ENCODE assay signal across 14 cellular contexts in genomic region chr9:126788046-126788445, GRCh38. TPM values are rescaled to one million over a fixed set of nuclear protein-coding genes. Genes with fewer than 3 reads are reported as not detected.
DNase-seq lines count a peak whose midpoint lies in the region; ATAC-seq, FAIRE-seq and TF ChIP-seq lines count a peak whose summit lies in the region.
"Had no signal": no experiment of that assay in that cellular context is flagged by ENCODE, and none has a peak within 500 bp of the region (broad histone marks: within the 10 kb centered on the region; RNA-seq: fewer than 3 reads in every experiment).

No MANE protein-coding gene starts in this region.

- H3K9me3 ChIP-seq in SK-N-SH, result no peaks in the 10 kb centered on the region
- H3K9me3 ChIP-seq in keratinocyte (ENCODE audit: control insufficient read depth, low read depth, low read length), result no peaks in the 10 kb centered on the region

- H2AFZ ChIP-seq in SK-N-SH (ENCODE audit: low read depth) (no peak overlapping the region), keratinocyte (ENCODE audit: control insufficient read depth, low read length) (no peak overlapping the region)

- H3K4me2 ChIP-seq in SK-N-SH (no peak overlapping the region), keratinocyte (ENCODE audit: control insufficient read depth, extremely low read depth, insufficient read depth, low read depth, low read length) (no peak overlapping the region)
- H3K4me2 ChIP-seq: GM23338 had no signal

- TF ChIP-seq CTCF in SK-N-SH (IDR thresholded peaks at IDR 0.05) (no peak), keratinocyte (optimal IDR thresholded peaks at IDR 0.05 in 1 of 3, IDR thresholded peaks at IDR 0.05 in 1 of 3, conservative IDR thresholded peaks at IDR 0.05 in 1 of 3; ENCODE audit: extremely low read depth in 1 of 3, insufficient read depth in 2 of 3, low read length in 3 of 3) (no peak)

- peaks cover 0 to 2% of the 10 kb centered on the region in 2 experiments; a peak in 1 of 4 replicates for H3K4me1 ChIP-seq in SK-N-SH (ENCODE audit: control insufficient read depth in 1 of 2, insufficient read depth in 2 of 2, low read depth in 1 of 2, low read length in 1 of 2)
- peaks cover 31% of the 10 kb centered on the region for H3K4me1 ChIP-seq in keratinocyte (ENCODE audit: control insufficient read depth, extremely low read depth, insufficient read depth, low read length)

- no peaks in the 10 kb centered on the region for H4K20me1 ChIP-seq in SK-N-SH (ENCODE audit: insufficient read depth)
- H4K20me1 ChIP-seq in keratinocyte (ENCODE audit: control insufficient read depth, extremely low read depth, insufficient read depth, low read length), result no peaks in the 10 kb centered on the region

- H3K9ac ChIP-seq in SK-N-SH, result no peak overlapping the region
- no peak overlapping the region for H3K9ac ChIP-seq in keratinocyte (ENCODE audit: control insufficient read depth, extremely low read depth, insufficient read depth, low read length)

- no peaks in the 10 kb centered on the region for H3K9me1 ChIP-seq in keratinocyte (ENCODE audit: control insufficient read depth, extremely low read depth, insufficient read depth, low read length)

- no peak for ATAC-seq in HG03354 (IDR thresholded peaks at IDR 0.05; ENCODE audit: poor library complexity, severe bottlenecking, unreplicated experiment)
- ATAC-seq: GM23338 had no signal

- no peaks in the 10 kb centered on the region for H3K27me3 ChIP-seq in SK-N-SH (ENCODE audit: insufficient read depth)
- no peaks in the 10 kb centered on the region for H3K27me3 ChIP-seq in keratinocyte (ENCODE audit: control insufficient read depth, extremely low read depth, insufficient read depth, low read length)

- no peaks in the 10 kb centered on the region for H3F3A ChIP-seq in SK-N-SH (replicated peaks; ENCODE audit: insufficient read depth)

- H3K4me3 ChIP-seq in SK-N-SH (ENCODE audit: low read depth in 2 of 2, low read length in 1 of 2), result no peak overlapping the region
- no peak overlapping the region for H3K4me3 ChIP-seq in keratinocyte (ENCODE audit: control insufficient read depth in 2 of 3, extremely low read depth in 1 of 3, insufficient read depth in 2 of 3, low read depth in 1 of 3, low read length in 3 of 3)
- H3K4me3 ChIP-seq: GM23338 had no signal

- no peaks in the 10 kb centered on the region for H3K79me2 ChIP-seq in SK-N-SH (ENCODE audit: insufficient read depth)
- H3K79me2 ChIP-seq in keratinocyte (ENCODE audit: control insufficient read depth, insufficient read depth, low read length), result no peaks in the 10 kb centered on the region

- H3K27ac ChIP-seq in SK-N-SH (ENCODE audit: low read depth in 2 of 2, low read length in 1 of 2) (peak overlapping the region in 1 of 2 experiments; percentile 60; a peak in 1 of 4 replicates), epithelial cell of prostate (peak overlapping the region; percentile 68), keratinocyte (ENCODE audit: control insufficient read depth, insufficient read depth, low read length) (peak overlapping the region; percentile 84)

- dilution Hi-C loops in keratinocyte (cut with MboI; ENCODE audit: extremely low pct_ligation_motif_present, low sequenced_read_pairs), result no loop called here

- POLR2A ChIA-PET in SK-N-SH (lab: Yijun Ruan, JAX), result no interaction called here

- H3K9me2 ChIP-seq in SK-N-SH, result no peaks in the 10 kb centered on the region

- CTCF ChIA-PET in SK-N-SH (lab: Yijun Ruan, JAX), result interaction anchor here (1.6 to 5.6 kb wide), 3 partner anchors 82 to 98 kb away, joined by 4 to 38 read pairs (median 8); no protein-coding TSS in a partner anchor

- WGBS in SK-N-SH (ENCODE audit: low lambda C conversion rate), result 6% methylated on average over 2 of the region's 2 CpGs

- FAIRE-seq in keratinocyte (lab: Jason Lieb, UNC) (no peak), urothelium cell line (lab: Jason Lieb, UNC) (no peak)
- FAIRE-seq: A204.1, GM19239 had no signal

- H3K36me3 ChIP-seq in SK-N-SH (replicated peaks in 1 of 2; ENCODE audit: control insufficient read depth in 1 of 2, insufficient read depth in 2 of 2, low read length in 1 of 2), result no peaks in the 10 kb centered on the region
- H3K36me3 ChIP-seq in keratinocyte (ENCODE audit: control insufficient read depth in 2 of 2, extremely low read depth in 1 of 2, insufficient read depth in 2 of 2, low read length in 2 of 2), result no peaks in the 10 kb centered on the region

- no peak for TF ChIP-seq EP300 in SK-N-SH (IDR thresholded peaks at IDR 0.05; ENCODE audit: borderline replicate concordance in 1 of 2, low read depth in 1 of 2, low read length in 1 of 2)

- TF ChIP-seq RAD21 in SK-N-SH (IDR thresholded peaks at IDR 0.05; ENCODE audit: low read length), result no peak

- DNase-seq in HCEC 1CT (peak; percentile 14), SK-N-SH (no peak), epithelial cell of prostate (ENCODE audit: low read depth, low spot score) (no peak), keratinocyte (ENCODE audit: low read depth, low spot score) (no peak), pons (ENCODE audit: low spot score) (no peak), urothelium cell line (ENCODE audit: low spot score) (no peak), retina (no peak)
- DNase-seq: COR-L47, NCI-H345, SIG-M5 had no signal

TF ChIP-seq in SK-N-SH, 30 proteins besides CTCF, POLR2A, EP300 and RAD21:
- TF ChIP-seq TCF12 (IDR thresholded peaks at IDR 0.05), result peak; percentile 54
- TF ChIP-seq USF2 (IDR thresholded peaks at IDR 0.05; ENCODE audit: borderline replicate concordance, low read depth, low read length), result no peak
- TF ChIP-seq GATA2 (CRISPR knock-in tag; IDR thresholded peaks at IDR 0.05), result no peak
- TF ChIP-seq FOXJ3 (CRISPR knock-in tag; IDR thresholded peaks at IDR 0.05), result no peak
- no peak for TF ChIP-seq IRF3 (IDR thresholded peaks at IDR 0.05; ENCODE audit: low read depth, low read length)
- peak; percentile 21; the same call in 1 of the 2 replicates for TF ChIP-seq PBX3 (IDR thresholded peaks at IDR 0.05)

RNA-seq across cellular contexts. Expression of gene ZBTB43, which starts 16.8 kb away (rescaled TPM):
- 3.5 and 4.6 TPM in 2 replicates for polyA plus RNA-seq in SK-N-SH (2012; rRNA removed)
- 3.5 and 3.7 TPM in 2 replicates for polyA plus RNA-seq in SK-N-SH (2012; cell fraction: cytosol; rRNA removed)
- polyA plus RNA-seq in SK-N-SH (2012; cell fraction: nucleus; rRNA removed), result 4.4 and 8.0 TPM in 2 replicates
- polyA plus RNA-seq in keratinocyte, result 10.2 to 24.3 TPM (median 15.2 TPM) in 3 replicates
- 44.3 TPM for polyA plus RNA-seq in keratinocyte (2011; ENCODE audit: low read depth)
- polyA plus RNA-seq in keratinocyte (2011; cell fraction: cytosol; rRNA removed), result 3.5 and 6.6 TPM in 2 replicates
- 20.4 and 26.1 TPM in 2 replicates for polyA plus RNA-seq in keratinocyte (2011; cell fraction: nucleus; rRNA removed)
- polyA plus RNA-seq in keratinocyte (2012; ENCODE audit: low replicate concordance), result 7.6 and 21.3 TPM in 2 replicates
- polyA minus RNA-seq in keratinocyte, result 15.8 to 22.2 TPM (median 20.6 TPM) in 3 replicates
- polyA minus RNA-seq in keratinocyte (2011; cell fraction: cytosol; rRNA and poly(A)+ RNA removed), result 5.2 TPM
- polyA minus RNA-seq in keratinocyte (2011; cell fraction: nucleus; rRNA and poly(A)+ RNA removed), result 12.6 and 32.0 TPM in 2 replicates
